In the genomic region with DNA sequence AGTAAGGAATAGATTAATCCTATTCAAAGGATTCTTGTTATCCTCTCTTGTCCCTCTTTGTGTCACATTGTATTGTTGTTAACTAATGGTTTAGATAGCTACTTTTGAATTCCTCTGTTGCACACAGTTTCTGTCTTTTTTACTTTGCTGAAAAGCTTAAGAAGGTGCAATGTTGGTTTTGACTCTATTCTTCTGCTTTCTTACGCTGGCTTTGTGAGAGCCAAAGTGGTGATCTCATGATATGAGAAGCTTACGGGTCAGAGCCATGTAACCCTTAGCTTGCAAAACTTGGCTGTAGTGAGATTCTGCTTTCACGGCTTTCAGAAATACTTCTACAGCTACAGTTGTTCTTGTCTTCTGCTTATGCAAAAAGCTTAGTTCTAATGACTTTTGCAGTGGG, we compare ENCODE assay signal across 17 cellular contexts.
DNase-seq lines count a peak whose midpoint lies in the region; ATAC-seq, FAIRE-seq and TF ChIP-seq lines count a peak whose summit lies in the region.
"Had no signal": no experiment of that assay in that cellular context is flagged by ENCODE, and none has a peak within 500 bp of the region (broad histone marks: within the 10 kb centered on the region; RNA-seq: fewer than 3 reads in every experiment).

No MANE protein-coding gene starts in this region.

- no peak for TF ChIP-seq EP300 in H1 (IDR thresholded peaks at IDR 0.05; ENCODE audit: borderline replicate concordance in 1 of 2, low read depth in 2 of 2, low read length in 2 of 2)

- H3K9ac ChIP-seq in H1 (replicated peaks in 1 of 4; ENCODE audit: extremely low read depth in 1 of 4, low read depth in 3 of 4, low read length in 3 of 4) (no peak overlapping the region), MM.1S (ENCODE audit: low read length) (no peak overlapping the region)

- H3K14ac ChIP-seq in H1 (ENCODE audit: insufficient read length): no peak overlapping the region

- no peak overlapping the region for H2BK5ac ChIP-seq in H1 (ENCODE audit: low read depth, low read length)

- H3K56ac ChIP-seq in H1 (replicated peaks; ENCODE audit: insufficient read length, low read depth, low read length): no peak overlapping the region

- TF ChIP-seq CTCF in right atrium auricular region (IDR thresholded peaks at IDR 0.05) (no peak), H1 (IDR thresholded peaks at IDR 0.05; ENCODE audit: control extremely low read depth in 1 of 3, insufficient read depth in 1 of 3, low read depth in 1 of 3, low read length in 3 of 3) (no peak), lung (IDR thresholded peaks at IDR 0.05; ENCODE audit: control extremely low read depth, extremely low read depth) (no peak), thoracic aorta (IDR thresholded peaks at IDR 0.05) (no peak), MM.1S (IDR thresholded peaks at IDR 0.05; ENCODE audit: low read length) (no peak)

- FAIRE-seq in H1 (lab: Jason Lieb, UNC): peak; percentile 63
- FAIRE-seq: A549, GM12891 had no signal

- H3K36me3 ChIP-seq in right atrium auricular region (no peaks in the 10 kb centered on the region), H1 (ENCODE audit: control insufficient read depth in 2 of 4, insufficient read depth in 4 of 4, low read length in 3 of 4) (no peaks in the 10 kb centered on the region), lung (ENCODE audit: control insufficient read depth in 2 of 2, insufficient read depth in 2 of 2, low read length in 2 of 2) (no peaks in the 10 kb centered on the region), thoracic aorta (no peaks in the 10 kb centered on the region), MM.1S (replicated peaks; ENCODE audit: insufficient read depth, low read length) (no peaks in the 10 kb centered on the region)
- H3K36me3 ChIP-seq: adrenal gland, sigmoid colon, tibial artery had no signal

- H3K27me3 ChIP-seq in right atrium auricular region (no peaks in the 10 kb centered on the region), H1 (replicated peaks in 1 of 4; ENCODE audit: control insufficient read depth in 3 of 4, extremely low read depth in 1 of 4, insufficient read depth in 3 of 4, low read length in 3 of 4) (peaks cover 0 to 1% (median 0%) of the 10 kb centered on the region in 4 experiments; a peak in 1 of 7 replicates), lung (ENCODE audit: control insufficient read depth, insufficient read depth) (no peaks in the 10 kb centered on the region), thoracic aorta (replicated peaks; ENCODE audit: insufficient read depth) (no peaks in the 10 kb centered on the region), MM.1S (replicated peaks; ENCODE audit: insufficient read depth, low read length) (no peaks in the 10 kb centered on the region)
- H3K27me3 ChIP-seq: adrenal gland, sigmoid colon, tibial artery had no signal

- H3K23me2 ChIP-seq in H1 (ENCODE audit: low read depth, low read length): no peaks in the 10 kb centered on the region

- H3K79me2 ChIP-seq in H1 (ENCODE audit: control insufficient read depth in 1 of 2, insufficient read depth in 2 of 2, low read length in 2 of 2) (no peaks in the 10 kb centered on the region), MM.1S (ENCODE audit: low read length) (no peaks in the 10 kb centered on the region)

- H3K18ac ChIP-seq in H1 (ENCODE audit: extremely low read depth, low read length): no peak overlapping the region

- ATAC-seq in Right ventricle myocardium inferior (peak; percentile 34), lung (ENCODE audit: insufficient read depth, low FRiP score) (peak; percentile 27), thoracic aorta (ENCODE audit: insufficient number of reproducible peaks, low FRiP score, low read depth) (no peak), GM18873 (IDR thresholded peaks at IDR 0.05; ENCODE audit: low FRiP score, unreplicated experiment) (no peak)
- ATAC-seq: A549; effector memory CD8-positive, alpha-beta T cell had no signal

- CTCF ChIA-PET in H1 (lab: Charles Lee; ENCODE audit: partially characterized antibody): interaction anchor here (1.7 kb wide), 1 partner anchor 40 kb away, joined by 3 read pairs; no protein-coding TSS in a partner anchor

- no peak for TF ChIP-seq RAD21 in H1 (IDR thresholded peaks at IDR 0.05 in 1 of 2, conservative IDR thresholded peaks at IDR 0.05 in 1 of 2; ENCODE audit: low read depth in 2 of 2, low read length in 2 of 2)

- no peaks in the 10 kb centered on the region for H3K9me2 ChIP-seq in MM.1S (replicated peaks; ENCODE audit: insufficient read depth, low read length)

- POLR2A ChIA-PET in H1 (lab: Charles Lee; ENCODE audit: partially characterized antibody): no interaction called here

- no peak overlapping the region for H2BK120ac ChIP-seq in H1 (replicated peaks; ENCODE audit: low read depth, low read length)

- no peaks in the 10 kb centered on the region for H3K4me1 ChIP-seq in right atrium auricular region
- no peaks in the 10 kb centered on the region for H3K4me1 ChIP-seq in H1 (replicated peaks in 1 of 4; ENCODE audit: control insufficient read depth in 3 of 4, insufficient read depth in 4 of 4, low read length in 3 of 4)
- no peaks in the 10 kb centered on the region for H3K4me1 ChIP-seq in lung (ENCODE audit: control insufficient read depth in 2 of 2, insufficient read depth in 2 of 2, low read length in 2 of 2)
- peaks cover 0 to 8% of the 10 kb centered on the region in 2 donors for H3K4me1 ChIP-seq in thoracic aorta (ENCODE audit: control insufficient read depth in 1 of 2, low read depth in 2 of 2)
- no peaks in the 10 kb centered on the region for H3K4me1 ChIP-seq in MM.1S (ENCODE audit: low read length)
- H3K4me1 ChIP-seq: A549, adrenal gland, sigmoid colon, tibial artery had no signal

- no peak overlapping the region for H3K4ac ChIP-seq in H1 (replicated peaks; ENCODE audit: insufficient read length, low read depth, low read length)

- no peaks in the 10 kb centered on the region for H3K9me3 ChIP-seq in right atrium auricular region
- no peaks in the 10 kb centered on the region for H3K9me3 ChIP-seq in H1 (ENCODE audit: insufficient read depth in 2 of 2, low read depth in 1 of 2, low read length in 1 of 2)
- no peaks in the 10 kb centered on the region for H3K9me3 ChIP-seq in lung (ENCODE audit: control insufficient read depth in 2 of 2, insufficient read depth in 1 of 2, low read length in 1 of 2)
- no peaks in the 10 kb centered on the region for H3K9me3 ChIP-seq in thoracic aorta
- H3K9me3 ChIP-seq in MM.1S (replicated peaks; ENCODE audit: insufficient read depth, low read length): no peaks in the 10 kb centered on the region
- H3K9me3 ChIP-seq: A549, adrenal gland, tibial artery had no signal

- H3K23ac ChIP-seq in H1 (ENCODE audit: insufficient read length): no peak overlapping the region

- H4K91ac ChIP-seq in H1 (replicated peaks; ENCODE audit: insufficient read length, low read length): no peak overlapping the region

- peak overlapping the region; percentile 81; the same call in 1 of the 2 replicates for H2AFZ ChIP-seq in H1 (ENCODE audit: low read length)
- H2AFZ ChIP-seq in MM.1S (ENCODE audit: low read length): no peak overlapping the region

- H4K20me1 ChIP-seq in H1 (replicated peaks in 1 of 2; ENCODE audit: control insufficient read depth in 1 of 2, insufficient read depth in 2 of 2, low read length in 2 of 2) (no peaks in the 10 kb centered on the region), MM.1S (ENCODE audit: insufficient read depth, low read length) (no peaks in the 10 kb centered on the region)

- H2BK15ac ChIP-seq in H1 (ENCODE audit: low read length): no peak overlapping the region

- DNase-seq in Right ventricle myocardium inferior (ENCODE audit: missing footprints) (no peak), right atrium auricular region (ENCODE audit: low spot score) (no peak), H1 (ENCODE audit: low read depth in 1 of 2, low spot score in 2 of 2) (no peak), lung (ENCODE audit: low spot score) (no peak), thoracic aorta (ENCODE audit: low spot score) (no peak), MM.1S (no peak), cerebellum (ENCODE audit: low spot score) (no peak)
- DNase-seq: activated CD4-positive, CD25-positive, alpha-beta regulatory T cell treated with anti-CD3 and anti-CD28 coated beads, Interleukin-2, amount 50 U/mL, for 72 hours; activated T-cell treated with anti-CD3 and anti-CD28 coated beads, Interleukin-2, amount 50 U/mL, for 1 hour; adrenal gland; effector memory CD8-positive, alpha-beta T cell; NCI-H2107; sigmoid colon; tibial artery had no signal

- no peak overlapping the region for H2BK12ac ChIP-seq in H1 (ENCODE audit: low read depth, low read length)

- H3F3A ChIP-seq in MM.1S (ENCODE audit: insufficient read depth, low read length): no peaks in the 10 kb centered on the region

- no peak overlapping the region for H2AK5ac ChIP-seq in H1 (ENCODE audit: low read depth, low read length)

- WGBS in H1 (ENCODE audit: extremely low coverage in 1 of 2, insufficient coverage in 1 of 2, insufficient read length in 1 of 2, insufficient replicate concordance in 2 of 2, low coverage in 1 of 2, low lambda C conversion rate in 2 of 2, missing lambda C conversion rate in 1 of 2), 2 experiments: 85% methylated on average over 3 of the region's 3 CpGs; no CpG with 5 or more reads in 1 of the 2 experiments
- 49 to 90% methylated on average over 3 of the region's 3 CpGs for WGBS in lung, 2 donors

- no peak overlapping the region for H4K8ac ChIP-seq in H1 (ENCODE audit: extremely low read depth, insufficient read depth, low read length)

- no peaks in the 10 kb centered on the region for H3K79me1 ChIP-seq in H1 (ENCODE audit: low read depth, low read length)

- no peak overlapping the region for H3K27ac ChIP-seq in right atrium auricular region
- no peak overlapping the region for H3K27ac ChIP-seq in H1 (ENCODE audit: low read depth, low read length)
- no peak overlapping the region for H3K27ac ChIP-seq in lung (ENCODE audit: low read depth in 1 of 2, low read length in 1 of 2)
- H3K27ac ChIP-seq in thoracic aorta: no peak overlapping the region
- no peak overlapping the region for H3K27ac ChIP-seq in MM.1S (ENCODE audit: low read length)
- H3K27ac ChIP-seq: A549, adrenal gland, sigmoid colon, tibial artery had no signal

- no peak overlapping the region for H4K5ac ChIP-seq in H1 (ENCODE audit: insufficient read length, low read depth, low read length)

- intact Hi-C loops in Right ventricle myocardium inferior (cut with DNase I): no loop called here

- H3K4me2 ChIP-seq in H1 (ENCODE audit: insufficient read depth in 1 of 2, low read depth in 2 of 2, low read length in 2 of 2) (no peak overlapping the region), MM.1S (ENCODE audit: low read depth, low read length) (no peak overlapping the region)
- H3K4me2 ChIP-seq: A549 had no signal

- H3K4me3 ChIP-seq in right atrium auricular region (no peak overlapping the region), H1 (ENCODE audit: extremely low read depth in 1 of 4, insufficient read depth in 2 of 4, low read depth in 3 of 4, low read length in 4 of 4) (no peak overlapping the region), lung (no peak overlapping the region), thoracic aorta (peak overlapping the region; percentile 20), MM.1S (ENCODE audit: low read length) (no peak overlapping the region)
- H3K4me3 ChIP-seq: A549, adrenal gland, sigmoid colon, tibial artery had no signal

- no peak for TF ChIP-seq POLR2A in H1 (IDR thresholded peaks at IDR 0.05; ENCODE audit: control extremely low read depth in 1 of 2, low read depth in 2 of 2, low read length in 2 of 2)

- H2BK20ac ChIP-seq in H1 (ENCODE audit: low read length): no peak overlapping the region

TF ChIP-seq in H1, 55 proteins besides CTCF, POLR2A, EP300 and RAD21 (continues in another document):
- TF ChIP-seq TAF1 (IDR thresholded peaks at IDR 0.05; ENCODE audit: low read depth, low read length): no peak

Comparison
In these comparisons a context has a peak if more than half of its experiments do, and no peak if none do; other contexts are left out.
1. ATAC-seq: peak in Right ventricle myocardium inferior (single experiment) and lung (single experiment); none in thoracic aorta (single experiment) and GM18873 (single experiment).